Comparison of ENCODE assay signal across 2 cellular contexts in the genomic region with DNA sequence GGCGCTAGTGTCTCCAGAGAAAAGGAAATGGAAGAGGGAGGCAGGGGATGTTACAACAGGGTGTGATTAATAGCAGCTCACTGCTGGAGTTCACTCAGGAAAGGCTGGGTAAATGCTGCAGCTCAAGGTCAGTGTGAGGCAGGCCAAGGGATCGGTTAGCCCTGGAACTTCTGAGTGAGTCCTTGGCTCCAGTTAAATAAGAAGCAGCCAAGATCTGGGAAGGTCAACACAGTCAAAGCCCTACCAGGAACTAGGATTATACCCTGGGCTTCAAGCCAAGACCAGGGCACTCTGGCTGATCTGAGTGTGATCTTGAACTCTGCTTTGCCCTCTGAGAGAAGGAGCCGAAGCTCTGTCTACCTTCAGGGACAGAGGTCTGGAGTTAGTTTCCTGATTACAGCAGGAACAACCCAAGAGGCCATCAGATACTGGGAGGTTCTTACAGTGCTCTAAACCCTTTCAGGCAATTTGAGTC.
TF ChIP-seq lines count a peak whose summit lies in the region.

No MANE protein-coding gene starts in this region.

TF ChIP-seq in HCT116, 20 proteins besides CTCF, POLR2A, EP300 and RAD21:
- TF ChIP-seq, protein P1, sequence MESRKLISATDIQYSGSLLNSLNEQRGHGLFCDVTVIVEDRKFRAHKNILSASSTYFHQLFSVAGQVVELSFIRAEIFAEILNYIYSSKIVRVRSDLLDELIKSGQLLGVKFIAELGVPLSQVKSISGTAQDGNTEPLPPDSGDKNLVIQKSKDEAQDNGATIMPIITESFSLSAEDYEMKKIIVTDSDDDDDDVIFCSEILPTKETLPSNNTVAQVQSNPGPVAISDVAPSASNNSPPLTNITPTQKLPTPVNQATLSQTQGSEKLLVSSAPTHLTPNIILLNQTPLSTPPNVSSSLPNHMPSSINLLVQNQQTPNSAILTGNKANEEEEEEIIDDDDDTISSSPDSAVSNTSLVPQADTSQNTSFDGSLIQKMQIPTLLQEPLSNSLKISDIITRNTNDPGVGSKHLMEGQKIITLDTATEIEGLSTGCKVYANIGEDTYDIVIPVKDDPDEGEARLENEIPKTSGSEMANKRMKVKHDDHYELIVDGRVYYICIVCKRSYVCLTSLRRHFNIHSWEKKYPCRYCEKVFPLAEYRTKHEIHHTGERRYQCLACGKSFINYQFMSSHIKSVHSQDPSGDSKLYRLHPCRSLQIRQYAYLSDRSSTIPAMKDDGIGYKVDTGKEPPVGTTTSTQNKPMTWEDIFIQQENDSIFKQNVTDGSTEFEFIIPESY (IDR thresholded peaks at IDR 0.05; ENCODE audit: extremely low read depth, insufficient replicate concordance, low read length), result no peak
- TF ChIP-seq SP1 (IDR thresholded peaks at IDR 0.05; ENCODE audit: low read depth), result peak; percentile 68
- TF ChIP-seq SIN3A (IDR thresholded peaks at IDR 0.05; ENCODE audit: low read depth), result no peak
- no peak for TF ChIP-seq ZFX (IDR thresholded peaks at IDR 0.05)
- TF ChIP-seq, protein P2, sequence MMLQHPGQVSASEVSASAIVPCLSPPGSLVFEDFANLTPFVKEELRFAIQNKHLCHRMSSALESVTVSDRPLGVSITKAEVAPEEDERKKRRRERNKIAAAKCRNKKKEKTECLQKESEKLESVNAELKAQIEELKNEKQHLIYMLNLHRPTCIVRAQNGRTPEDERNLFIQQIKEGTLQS (IDR thresholded peaks at IDR 0.05), result no peak
- TF ChIP-seq ELF1 (IDR thresholded peaks at IDR 0.05; ENCODE audit: borderline replicate concordance, low read depth), result no peak
- peak; percentile 44 for TF ChIP-seq FOSL1 (IDR thresholded peaks at IDR 0.05; ENCODE audit: low read depth)
- TF ChIP-seq, protein P3, sequence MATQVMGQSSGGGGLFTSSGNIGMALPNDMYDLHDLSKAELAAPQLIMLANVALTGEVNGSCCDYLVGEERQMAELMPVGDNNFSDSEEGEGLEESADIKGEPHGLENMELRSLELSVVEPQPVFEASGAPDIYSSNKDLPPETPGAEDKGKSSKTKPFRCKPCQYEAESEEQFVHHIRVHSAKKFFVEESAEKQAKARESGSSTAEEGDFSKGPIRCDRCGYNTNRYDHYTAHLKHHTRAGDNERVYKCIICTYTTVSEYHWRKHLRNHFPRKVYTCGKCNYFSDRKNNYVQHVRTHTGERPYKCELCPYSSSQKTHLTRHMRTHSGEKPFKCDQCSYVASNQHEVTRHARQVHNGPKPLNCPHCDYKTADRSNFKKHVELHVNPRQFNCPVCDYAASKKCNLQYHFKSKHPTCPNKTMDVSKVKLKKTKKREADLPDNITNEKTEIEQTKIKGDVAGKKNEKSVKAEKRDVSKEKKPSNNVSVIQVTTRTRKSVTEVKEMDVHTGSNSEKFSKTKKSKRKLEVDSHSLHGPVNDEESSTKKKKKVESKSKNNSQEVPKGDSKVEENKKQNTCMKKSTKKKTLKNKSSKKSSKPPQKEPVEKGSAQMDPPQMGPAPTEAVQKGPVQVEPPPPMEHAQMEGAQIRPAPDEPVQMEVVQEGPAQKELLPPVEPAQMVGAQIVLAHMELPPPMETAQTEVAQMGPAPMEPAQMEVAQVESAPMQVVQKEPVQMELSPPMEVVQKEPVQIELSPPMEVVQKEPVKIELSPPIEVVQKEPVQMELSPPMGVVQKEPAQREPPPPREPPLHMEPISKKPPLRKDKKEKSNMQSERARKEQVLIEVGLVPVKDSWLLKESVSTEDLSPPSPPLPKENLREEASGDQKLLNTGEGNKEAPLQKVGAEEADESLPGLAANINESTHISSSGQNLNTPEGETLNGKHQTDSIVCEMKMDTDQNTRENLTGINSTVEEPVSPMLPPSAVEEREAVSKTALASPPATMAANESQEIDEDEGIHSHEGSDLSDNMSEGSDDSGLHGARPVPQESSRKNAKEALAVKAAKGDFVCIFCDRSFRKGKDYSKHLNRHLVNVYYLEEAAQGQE (IDR thresholded peaks at IDR 0.05; ENCODE audit: low read depth), result no peak
- no peak for TF ChIP-seq EGR1 (IDR thresholded peaks at IDR 0.05; ENCODE audit: low read depth)
- peak; percentile 38; the same call in 1 of the 2 replicates for TF ChIP-seq CEBPB (IDR thresholded peaks at IDR 0.05; ENCODE audit: low read depth)
- peak; percentile 64 for TF ChIP-seq CBX3 (IDR thresholded peaks at IDR 0.05; ENCODE audit: low read depth)
- TF ChIP-seq SRF (IDR thresholded peaks at IDR 0.05; ENCODE audit: low read depth), result no peak
- TF ChIP-seq ZNF274 (IDR thresholded peaks at IDR 0.05; ENCODE audit: low read depth, low read length), result no peak
- TF ChIP-seq, protein P4, sequence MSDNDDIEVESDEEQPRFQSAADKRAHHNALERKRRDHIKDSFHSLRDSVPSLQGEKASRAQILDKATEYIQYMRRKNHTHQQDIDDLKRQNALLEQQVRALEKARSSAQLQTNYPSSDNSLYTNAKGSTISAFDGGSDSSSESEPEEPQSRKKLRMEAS (IDR thresholded peaks at IDR 0.05), result peak; percentile 38; the same call in 1 of the 2 replicates
- no peak for TF ChIP-seq EZH2 (IDR thresholded peaks at IDR 0.05)
- TF ChIP-seq EZH2phosphoT487 (IDR thresholded peaks at IDR 0.05; ENCODE audit: borderline replicate concordance), result no peak
- no peak for TF ChIP-seq YY1 (IDR thresholded peaks at IDR 0.05; ENCODE audit: extremely low read depth, insufficient replicate concordance, low read depth, low read length)
- peak; percentile 28; the same call in 1 of the 2 replicates for TF ChIP-seq POLR2AphosphoS5 (IDR thresholded peaks at IDR 0.05; ENCODE audit: low read depth, low read length)
- TF ChIP-seq JUND (IDR thresholded peaks at IDR 0.05), result peak; percentile 34; the same call in 1 of the 2 replicates
- peak; percentile 94 for TF ChIP-seq TCF7L2 (IDR thresholded peaks at IDR 0.05; ENCODE audit: borderline replicate concordance, extremely low read depth, insufficient read depth, insufficient read length)

TF ChIP-seq in WTC11, 78 proteins besides CTCF, POLR2A, EP300 and RAD21 (continued from another document):
- TF ChIP-seq RELA (CRISPR knock-in tag; IDR thresholded peaks at IDR 0.05; ENCODE audit: borderline replicate concordance) (no peak), NFYB (CRISPR knock-in tag; conservative IDR thresholded peaks at IDR 0.05; ENCODE audit: low read depth) (no peak), GTF2I (CRISPR knock-in tag; conservative IDR thresholded peaks at IDR 0.05) (no peak), ZNF317 (CRISPR knock-in tag; IDR thresholded peaks at IDR 0.05; ENCODE audit: borderline replicate concordance, low read depth) (no peak), IRF2 (CRISPR knock-in tag; IDR thresholded peaks at IDR 0.05; ENCODE audit: borderline replicate concordance, low read depth) (no peak), ZBTB21 (CRISPR knock-in tag; IDR thresholded peaks at IDR 0.05; ENCODE audit: borderline replicate concordance) (no peak), NFE2L1 (CRISPR knock-in tag; IDR thresholded peaks at IDR 0.05) (no peak), NR3C1 (CRISPR knock-in tag; conservative IDR thresholded peaks at IDR 0.05; ENCODE audit: low read depth) (no peak), SOX15 (CRISPR knock-in tag; IDR thresholded peaks at IDR 0.05) (no peak), CREB1 (CRISPR knock-in tag; IDR thresholded peaks at IDR 0.05) (no peak)
- TF ChIP-seq, protein P5, sequence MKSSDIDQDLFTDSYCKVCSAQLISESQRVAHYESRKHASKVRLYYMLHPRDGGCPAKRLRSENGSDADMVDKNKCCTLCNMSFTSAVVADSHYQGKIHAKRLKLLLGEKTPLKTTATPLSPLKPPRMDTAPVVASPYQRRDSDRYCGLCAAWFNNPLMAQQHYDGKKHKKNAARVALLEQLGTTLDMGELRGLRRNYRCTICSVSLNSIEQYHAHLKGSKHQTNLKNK (CRISPR knock-in tag; IDR thresholded peaks at IDR 0.05), result no peak
- TF ChIP-seq, protein P6, sequence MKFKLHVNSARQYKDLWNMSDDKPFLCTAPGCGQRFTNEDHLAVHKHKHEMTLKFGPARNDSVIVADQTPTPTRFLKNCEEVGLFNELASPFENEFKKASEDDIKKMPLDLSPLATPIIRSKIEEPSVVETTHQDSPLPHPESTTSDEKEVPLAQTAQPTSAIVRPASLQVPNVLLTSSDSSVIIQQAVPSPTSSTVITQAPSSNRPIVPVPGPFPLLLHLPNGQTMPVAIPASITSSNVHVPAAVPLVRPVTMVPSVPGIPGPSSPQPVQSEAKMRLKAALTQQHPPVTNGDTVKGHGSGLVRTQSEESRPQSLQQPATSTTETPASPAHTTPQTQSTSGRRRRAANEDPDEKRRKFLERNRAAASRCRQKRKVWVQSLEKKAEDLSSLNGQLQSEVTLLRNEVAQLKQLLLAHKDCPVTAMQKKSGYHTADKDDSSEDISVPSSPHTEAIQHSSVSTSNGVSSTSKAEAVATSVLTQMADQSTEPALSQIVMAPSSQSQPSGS (CRISPR knock-in tag; IDR thresholded peaks at IDR 0.05; ENCODE audit: borderline replicate concordance, low read depth), result no peak
- TF ChIP-seq, protein P7, sequence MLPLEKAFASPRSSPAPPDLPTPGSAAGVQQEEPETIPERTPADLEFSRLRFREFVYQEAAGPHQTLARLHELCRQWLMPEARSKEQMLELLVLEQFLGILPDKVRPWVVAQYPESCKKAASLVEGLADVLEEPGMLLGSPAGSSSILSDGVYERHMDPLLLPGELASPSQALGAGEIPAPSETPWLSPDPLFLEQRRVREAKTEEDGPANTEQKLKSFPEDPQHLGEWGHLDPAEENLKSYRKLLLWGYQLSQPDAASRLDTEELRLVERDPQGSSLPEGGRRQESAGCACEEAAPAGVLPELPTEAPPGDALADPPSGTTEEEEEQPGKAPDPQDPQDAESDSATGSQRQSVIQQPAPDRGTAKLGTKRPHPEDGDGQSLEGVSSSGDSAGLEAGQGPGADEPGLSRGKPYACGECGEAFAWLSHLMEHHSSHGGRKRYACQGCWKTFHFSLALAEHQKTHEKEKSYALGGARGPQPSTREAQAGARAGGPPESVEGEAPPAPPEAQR (CRISPR knock-in tag; IDR thresholded peaks at IDR 0.05), result no peak
- TF ChIP-seq, protein P8, sequence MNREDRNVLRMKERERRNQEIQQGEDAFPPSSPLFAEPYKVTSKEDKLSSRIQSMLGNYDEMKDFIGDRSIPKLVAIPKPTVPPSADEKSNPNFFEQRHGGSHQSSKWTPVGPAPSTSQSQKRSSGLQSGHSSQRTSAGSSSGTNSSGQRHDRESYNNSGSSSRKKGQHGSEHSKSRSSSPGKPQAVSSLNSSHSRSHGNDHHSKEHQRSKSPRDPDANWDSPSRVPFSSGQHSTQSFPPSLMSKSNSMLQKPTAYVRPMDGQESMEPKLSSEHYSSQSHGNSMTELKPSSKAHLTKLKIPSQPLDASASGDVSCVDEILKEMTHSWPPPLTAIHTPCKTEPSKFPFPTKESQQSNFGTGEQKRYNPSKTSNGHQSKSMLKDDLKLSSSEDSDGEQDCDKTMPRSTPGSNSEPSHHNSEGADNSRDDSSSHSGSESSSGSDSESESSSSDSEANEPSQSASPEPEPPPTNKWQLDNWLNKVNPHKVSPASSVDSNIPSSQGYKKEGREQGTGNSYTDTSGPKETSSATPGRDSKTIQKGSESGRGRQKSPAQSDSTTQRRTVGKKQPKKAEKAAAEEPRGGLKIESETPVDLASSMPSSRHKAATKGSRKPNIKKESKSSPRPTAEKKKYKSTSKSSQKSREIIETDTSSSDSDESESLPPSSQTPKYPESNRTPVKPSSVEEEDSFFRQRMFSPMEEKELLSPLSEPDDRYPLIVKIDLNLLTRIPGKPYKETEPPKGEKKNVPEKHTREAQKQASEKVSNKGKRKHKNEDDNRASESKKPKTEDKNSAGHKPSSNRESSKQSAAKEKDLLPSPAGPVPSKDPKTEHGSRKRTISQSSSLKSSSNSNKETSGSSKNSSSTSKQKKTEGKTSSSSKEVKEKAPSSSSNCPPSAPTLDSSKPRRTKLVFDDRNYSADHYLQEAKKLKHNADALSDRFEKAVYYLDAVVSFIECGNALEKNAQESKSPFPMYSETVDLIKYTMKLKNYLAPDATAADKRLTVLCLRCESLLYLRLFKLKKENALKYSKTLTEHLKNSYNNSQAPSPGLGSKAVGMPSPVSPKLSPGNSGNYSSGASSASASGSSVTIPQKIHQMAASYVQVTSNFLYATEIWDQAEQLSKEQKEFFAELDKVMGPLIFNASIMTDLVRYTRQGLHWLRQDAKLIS (CRISPR knock-in tag; IDR thresholded peaks at IDR 0.05; ENCODE audit: borderline replicate concordance), result no peak
- TF ChIP-seq, protein P9, sequence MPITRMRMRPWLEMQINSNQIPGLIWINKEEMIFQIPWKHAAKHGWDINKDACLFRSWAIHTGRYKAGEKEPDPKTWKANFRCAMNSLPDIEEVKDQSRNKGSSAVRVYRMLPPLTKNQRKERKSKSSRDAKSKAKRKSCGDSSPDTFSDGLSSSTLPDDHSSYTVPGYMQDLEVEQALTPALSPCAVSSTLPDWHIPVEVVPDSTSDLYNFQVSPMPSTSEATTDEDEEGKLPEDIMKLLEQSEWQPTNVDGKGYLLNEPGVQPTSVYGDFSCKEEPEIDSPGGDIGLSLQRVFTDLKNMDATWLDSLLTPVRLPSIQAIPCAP (CRISPR knock-in tag; IDR thresholded peaks at IDR 0.05), result no peak
- TF ChIP-seq, protein P10, sequence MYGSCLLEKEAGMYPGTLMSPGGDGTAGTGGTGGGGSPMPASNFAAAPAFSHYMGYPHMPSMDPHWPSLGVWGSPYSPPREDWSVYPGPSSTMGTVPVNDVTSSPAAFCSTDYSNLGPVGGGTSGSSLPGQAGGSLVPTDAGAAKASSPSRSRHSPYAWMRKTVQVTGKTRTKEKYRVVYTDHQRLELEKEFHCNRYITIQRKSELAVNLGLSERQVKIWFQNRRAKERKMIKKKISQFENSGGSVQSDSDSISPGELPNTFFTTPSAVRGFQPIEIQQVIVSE (CRISPR knock-in tag; IDR thresholded peaks at IDR 0.05; ENCODE audit: borderline replicate concordance), result no peak
